10 cellular contexts compared by ENCODE assay signal in the genomic region with DNA sequence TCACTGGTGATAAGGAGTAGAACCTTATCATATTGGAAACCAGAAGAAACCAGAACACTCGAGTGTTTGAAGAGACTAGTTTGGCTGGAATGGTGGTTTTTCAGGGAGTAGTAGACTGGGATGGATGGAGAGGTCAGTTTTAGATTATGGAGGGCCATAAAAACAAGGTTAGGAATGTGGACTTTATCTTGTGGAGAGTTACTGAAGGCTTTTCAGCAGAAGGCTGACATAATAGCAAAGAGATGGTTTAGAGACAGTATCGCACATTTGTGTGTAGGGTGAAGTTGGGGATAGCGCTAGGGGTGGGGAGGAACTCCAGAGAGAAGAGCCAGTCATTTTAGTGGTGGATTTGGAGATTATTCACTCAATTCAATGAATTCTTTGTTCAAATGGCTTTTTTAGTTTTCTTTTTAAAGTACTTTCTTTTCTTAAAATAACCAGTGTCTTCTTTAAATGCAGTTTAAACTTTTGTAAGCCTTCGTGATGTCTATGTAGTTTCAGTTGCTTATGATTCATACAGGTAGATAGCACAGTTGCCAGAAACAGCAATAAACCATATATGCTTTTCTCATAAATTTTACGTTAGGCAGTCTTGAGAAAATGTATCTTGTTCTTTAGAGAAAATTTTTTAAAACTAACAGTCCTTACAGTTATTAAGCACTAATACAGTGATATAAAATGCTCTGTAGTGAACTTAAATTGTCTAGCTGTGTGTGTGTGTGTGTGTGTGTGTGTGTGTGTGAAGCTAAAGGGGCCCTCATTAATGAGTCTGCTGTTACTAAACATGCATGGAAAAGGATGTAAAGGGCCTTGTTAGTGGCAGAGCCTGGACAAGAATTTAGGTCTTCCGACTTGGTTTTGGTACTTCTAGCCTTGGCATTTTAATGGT. TPM values are rescaled to one million over a fixed set of nuclear protein-coding genes. Genes with fewer than 3 reads are reported as not detected.
DNase-seq lines count a peak whose midpoint lies in the region; ATAC-seq, FAIRE-seq and TF ChIP-seq lines count a peak whose summit lies in the region.
"Had no signal": no experiment of that assay in that cellular context is flagged by ENCODE, and none has a peak within 500 bp of the region (broad histone marks: within the 10 kb centered on the region; RNA-seq: fewer than 3 reads in every experiment).

No MANE protein-coding gene starts in this region.

- peaks cover 58% of the 10 kb centered on the region for H3K4me1 Mint-ChIP-seq in activated T-helper 2 cell treated with anti-CD3 and anti-CD28 coated beads, Interferon-gamma antibody, Interleukin-2, Interleukin-4, amounts not matched to agents 10 μg/mL and 5 μg/mL and 100 μg/mL, durations not matched to agents 14 hours and 24 hours and 36 hours (ENCODE audit: low read depth)
- peaks cover 71% of the 10 kb centered on the region for H3K4me1 Mint-ChIP-seq in osteocyte (ENCODE audit: unreplicated experiment)

- no peak for TF ChIP-seq CTCF in osteocyte (IDR thresholded peaks at IDR 0.05)
- no peak for TF ChIP-seq CTCF in Peyer's patch (IDR thresholded peaks at IDR 0.05)

- TF ChIP-seq POLR2A in Peyer's patch (IDR thresholded peaks at IDR 0.05): no peak

- H3K27ac Mint-ChIP-seq in activated T-helper 2 cell treated with anti-CD3 and anti-CD28 coated beads, Interferon-gamma antibody, Interleukin-2, Interleukin-4, amounts not matched to agents 10 μg/mL and 5 μg/mL and 100 μg/mL, durations not matched to agents 14 hours and 24 hours and 36 hours: peak overlapping the region; percentile 73
- peak overlapping the region; percentile 83 for H3K27ac Mint-ChIP-seq in osteocyte (ENCODE audit: unreplicated experiment)

- FAIRE-seq in GM18507 (lab: Jason Lieb, UNC): peak; percentile 38
- FAIRE-seq: K562 had no signal

- ATAC-seq in HG02610 (IDR thresholded peaks at IDR 0.05; ENCODE audit: unreplicated experiment): peak; percentile 29
- no peak for ATAC-seq in HG03354 (IDR thresholded peaks at IDR 0.05; ENCODE audit: poor library complexity, severe bottlenecking, unreplicated experiment)
- ATAC-seq: K562 had no signal

- peak overlapping the region in 1 of 4 donors; percentile 83 for H3K4me3 ChIP-seq in Peyer's patch
- H3K4me3 ChIP-seq: K562 had no signal

- no peaks in the 10 kb centered on the region for H3K9me3 ChIP-seq in Peyer's patch

- H3K4me1 ChIP-seq in Peyer's patch: peaks cover 3 to 8% (median 6%) of the 10 kb centered on the region in 4 donors

- H3K27ac ChIP-seq in Peyer's patch: peak overlapping the region in 1 of 4 donors; percentile 1

- intact Hi-C loops in activated T-helper 2 cell treated with anti-CD3 and anti-CD28 coated beads, Interferon-gamma antibody, Interleukin-2, Interleukin-4, amounts not matched to agents 10 μg/mL and 5 μg/mL and 100 μg/mL, durations not matched to agents 14 hours and 24 hours and 36 hours (cut with micrococcal nuclease): loop anchor here (2.0 kb wide), 1 partner anchor 51 kb away; a partner anchor contains a TSS

- DNase-seq in GM18507 (ENCODE audit: extremely low spot score, insufficient read length, low read depth) (no peak), osteocyte (ENCODE audit: extremely low spot score, unreplicated experiment) (no peak), Peyer's patch (no peak), NCI-H2227 (lab: John Stamatoyannopoulos, UW; ENCODE audit: unreplicated experiment) (no peak), NCI-H2171 treated with DMSO at 0.1 percent for 48 hours (lab: John Stamatoyannopoulos, UW) (no peak)
- no peak for DNase-seq in activated T-helper 2 cell treated with anti-CD3 and anti-CD28 coated beads, Interferon-gamma antibody, Interleukin-2, Interleukin-4, amounts not matched to agents 10 μg/mL and 5 μg/mL and 100 μg/mL, durations not matched to agents 14 hours and 24 hours and 36 hours (ENCODE audit: low spot score)
- DNase-seq: activated naive CD4-positive, alpha-beta T cell treated with anti-CD3 and anti-CD28 coated beads, Interleukin-2, amount 50 U/mL, for 16 hours had no signal

- H3K4me3 Mint-ChIP-seq in activated T-helper 2 cell treated with anti-CD3 and anti-CD28 coated beads, Interferon-gamma antibody, Interleukin-2, Interleukin-4, amounts not matched to agents 10 μg/mL and 5 μg/mL and 100 μg/mL, durations not matched to agents 14 hours and 24 hours and 36 hours (ENCODE audit: low read depth): peak overlapping the region; percentile 60
- H3K4me3 Mint-ChIP-seq in osteocyte (ENCODE audit: unreplicated experiment): peak overlapping the region; percentile 94

- H3K9me3 Mint-ChIP-seq in activated T-helper 2 cell treated with anti-CD3 and anti-CD28 coated beads, Interferon-gamma antibody, Interleukin-2, Interleukin-4, amounts not matched to agents 10 μg/mL and 5 μg/mL and 100 μg/mL, durations not matched to agents 14 hours and 24 hours and 36 hours: no peaks in the 10 kb centered on the region
- H3K9me3 Mint-ChIP-seq in osteocyte (ENCODE audit: unreplicated experiment): no peaks in the 10 kb centered on the region

- H3K36me3 ChIP-seq in Peyer's patch: no peaks in the 10 kb centered on the region

- no peaks in the 10 kb centered on the region for H3K27me3 Mint-ChIP-seq in activated T-helper 2 cell treated with anti-CD3 and anti-CD28 coated beads, Interferon-gamma antibody, Interleukin-2, Interleukin-4, amounts not matched to agents 10 μg/mL and 5 μg/mL and 100 μg/mL, durations not matched to agents 14 hours and 24 hours and 36 hours (ENCODE audit: low read depth)
- H3K27me3 Mint-ChIP-seq in osteocyte (ENCODE audit: unreplicated experiment): no peaks in the 10 kb centered on the region

- H3K36me3 Mint-ChIP-seq in activated T-helper 2 cell treated with anti-CD3 and anti-CD28 coated beads, Interferon-gamma antibody, Interleukin-2, Interleukin-4, amounts not matched to agents 10 μg/mL and 5 μg/mL and 100 μg/mL, durations not matched to agents 14 hours and 24 hours and 36 hours (ENCODE audit: low read depth): peaks cover 2% of the 10 kb centered on the region
- H3K36me3 Mint-ChIP-seq in osteocyte (ENCODE audit: unreplicated experiment): peaks cover 8% of the 10 kb centered on the region

- no peaks in the 10 kb centered on the region for H3K27me3 ChIP-seq in Peyer's patch

RNA-seq across cellular contexts. Expression of a gene that starts 3.8 kb away (rescaled TPM):
- 18.5 TPM in 2 replicates for total RNA-seq in activated T-helper 2 cell treated with anti-CD3 and anti-CD28 coated beads, Interferon-gamma antibody, Interleukin-2, Interleukin-4, amounts not matched to agents 10 μg/mL and 5 μg/mL and 100 μg/mL, durations not matched to agents 14 hours and 24 hours and 36 hours
- total RNA-seq in osteocyte: 121 and 126 TPM in 2 replicates
- 10 to 100 TPM in 3 of 4 donors, 1 to 10 TPM in 1; 7.0 to 52.8 (median 19.9) TPM for total RNA-seq in Peyer's patch

RNA-seq across cellular contexts. Expression of a gene that starts 51.7 kb away (rescaled TPM):
- 8.4 and 8.9 TPM in 2 replicates for total RNA-seq in activated T-helper 2 cell treated with anti-CD3 and anti-CD28 coated beads, Interferon-gamma antibody, Interleukin-2, Interleukin-4, amounts not matched to agents 10 μg/mL and 5 μg/mL and 100 μg/mL, durations not matched to agents 14 hours and 24 hours and 36 hours
- 9.5 and 9.6 TPM in 2 replicates for total RNA-seq in osteocyte
- total RNA-seq in Peyer's patch: 1 to 10 TPM; 5.4 to 9.9 (median 7.8) TPM
